Comparison of ENCODE assay signal across 8 cellular contexts in genomic region chr19:1847684-1848398, GRCh38. TPM values are rescaled to one million over a fixed set of nuclear protein-coding genes. Genes with fewer than 3 reads are reported as not detected.
DNase-seq lines count a peak whose midpoint lies in the region; ATAC-seq and TF ChIP-seq lines count a peak whose summit lies in the region.

No MANE protein-coding gene starts in this region.

- ATAC-seq in GM19397 (IDR thresholded peaks at IDR 0.05; ENCODE audit: unreplicated experiment) = peak; percentile 28
- peak; percentile 29 for ATAC-seq in foreskin keratinocyte
- ATAC-seq in GM19467 (IDR thresholded peaks at IDR 0.05; ENCODE audit: unreplicated experiment) = no peak

- TF ChIP-seq CTCF in foreskin keratinocyte (conservative IDR thresholded peaks at IDR 0.05) = no peak
- no peak for TF ChIP-seq CTCF in parathyroid adenoma (IDR thresholded peaks at IDR 0.05)

- H3K27ac ChIP-seq in BLaER1 (peak overlapping the region; percentile 100), foreskin keratinocyte (peak overlapping the region; percentile 62), parathyroid adenoma (peak overlapping the region; percentile 100)

- H2AFZ ChIP-seq in parathyroid adenoma = peak overlapping the region; percentile 56

- H3K4me2 ChIP-seq in BLaER1 (peak overlapping the region; percentile 100), parathyroid adenoma (ENCODE audit: low read length) (peak overlapping the region; percentile 82)

- no peaks in the 10 kb centered on the region for H3K9me3 ChIP-seq in BLaER1
- no peaks in the 10 kb centered on the region for H3K9me3 ChIP-seq in parathyroid adenoma (ENCODE audit: control insufficient read depth, low read length)

- H3K36me3 ChIP-seq in BLaER1 (peaks cover 31% of the 10 kb centered on the region), parathyroid adenoma (ENCODE audit: control insufficient read depth, insufficient read depth, low read length) (no peaks in the 10 kb centered on the region)

- peak overlapping the region; percentile 99 for H3K9ac ChIP-seq in BLaER1
- H3K9ac ChIP-seq in parathyroid adenoma = peak overlapping the region; percentile 80

- in situ Hi-C loops in G401 (cut with HindIII; ENCODE audit: low sequenced_read_pairs) = no loop called here

- H3K4me3 ChIP-seq in BLaER1 (peak overlapping the region; percentile 99), parathyroid adenoma (ENCODE audit: low read depth, low read length) (peak overlapping the region; percentile 89)

- H3K27me3 ChIP-seq in BLaER1 (no peaks in the 10 kb centered on the region), foreskin keratinocyte (no peaks in the 10 kb centered on the region), parathyroid adenoma (ENCODE audit: control insufficient read depth, insufficient read depth, low read length) (no peaks in the 10 kb centered on the region)

- H3K4me1 ChIP-seq in BLaER1 (peaks cover 87% of the 10 kb centered on the region), foreskin keratinocyte (no peaks in the 10 kb centered on the region), parathyroid adenoma (peaks cover 16% of the 10 kb centered on the region)

- peak; percentile 47 for DNase-seq in HT1080 (ENCODE audit: low read depth)
- peak; percentile 76 for DNase-seq in activated CD8-positive, alpha-beta memory T cell treated with anti-CD3 and anti-CD28 coated beads, Interleukin-2, amount 50 U/mL, for 48 hours
- peak in 1 of 2 donors; percentile 34 for DNase-seq in foreskin keratinocyte
- no peak for DNase-seq in G401 (ENCODE audit: low spot score)

- H4K20me1 ChIP-seq in BLaER1 = peaks cover 79% of the 10 kb centered on the region

- H3K79me2 ChIP-seq in parathyroid adenoma = peaks cover 52% of the 10 kb centered on the region

RNA-seq across cellular contexts. Expression of gene REXO1, which starts 0.4 kb away (rescaled TPM):
- total RNA-seq in HT1080 (2014; rRNA removed; shearing (Covaris generic)) = 12.5 and 14.4 TPM in 2 replicates
- polyA plus RNA-seq in HT1080 (2015; cell fraction: cytosol; rRNA removed) = 21.2 and 21.7 TPM in 2 replicates
- 57.3 and 181 TPM in 2 replicates for polyA plus RNA-seq in HT1080 (2015; cell fraction: nucleus; rRNA removed)
- 21.6 and 23.8 TPM in 2 replicates for total RNA-seq in foreskin keratinocyte
- 21.0 and 21.8 TPM in 2 replicates for polyA plus RNA-seq in foreskin keratinocyte
- 7.8 and 10.7 TPM in 2 replicates for total RNA-seq in G401 (2014; rRNA removed; shearing (Covaris generic))

RNA-seq across cellular contexts. Expression of gene KLF16, which starts 15.5 kb away (rescaled TPM):
- 12.1 and 20.2 TPM in 2 replicates for total RNA-seq in HT1080 (2014; rRNA removed; shearing (Covaris generic))
- 36.7 and 39.5 TPM in 2 replicates for polyA plus RNA-seq in HT1080 (2015; cell fraction: cytosol; rRNA removed)
- 23.1 and 25.5 TPM in 2 replicates for polyA plus RNA-seq in HT1080 (2015; cell fraction: nucleus; rRNA removed)
- total RNA-seq in foreskin keratinocyte = 19.0 and 20.7 TPM in 2 replicates
- 28.7 and 29.0 TPM in 2 replicates for polyA plus RNA-seq in foreskin keratinocyte
- total RNA-seq in G401 (2014; rRNA removed; shearing (Covaris generic)) = 27.9 and 29.2 TPM in 2 replicates

RNA-seq across cellular contexts. Expression of gene ATP8B3, which starts 35.8 kb away (rescaled TPM):
- total RNA-seq in HT1080 (2014; rRNA removed; shearing (Covaris generic)) = 6.1 and 9.8 TPM in 2 replicates
- polyA plus RNA-seq in HT1080 (2015; cell fraction: cytosol; rRNA removed) = 14.7 and 15.5 TPM in 2 replicates
- polyA plus RNA-seq in HT1080 (2015; cell fraction: nucleus; rRNA removed) = 27.4 and 30.1 TPM in 2 replicates
- 1.1 and 1.3 TPM in 2 replicates for total RNA-seq in foreskin keratinocyte
- polyA plus RNA-seq in foreskin keratinocyte = 0.47 and 0.51 TPM in 2 replicates
- 2.5 and 5.5 TPM in 2 replicates for total RNA-seq in G401 (2014; rRNA removed; shearing (Covaris generic))

RNA-seq across cellular contexts. Expression of gene ABHD17A, which starts 37.5 kb away (rescaled TPM):
- total RNA-seq in HT1080 (2014; rRNA removed; shearing (Covaris generic)) = 216 and 229 TPM in 2 replicates
- polyA plus RNA-seq in HT1080 (2015; cell fraction: cytosol; rRNA removed) = 105 and 124 TPM in 2 replicates
- 80.3 and 83.3 TPM in 2 replicates for polyA plus RNA-seq in HT1080 (2015; cell fraction: nucleus; rRNA removed)
- 49.1 and 50.3 TPM in 2 replicates for total RNA-seq in foreskin keratinocyte
- 69.0 and 76.6 TPM in 2 replicates for polyA plus RNA-seq in foreskin keratinocyte
- 94.4 and 130 TPM in 2 replicates for total RNA-seq in G401 (2014; rRNA removed; shearing (Covaris generic))

RNA-seq across cellular contexts. Expression of gene ADAT3, which starts 57.4 kb away (rescaled TPM):
- total RNA-seq in HT1080 (2014; rRNA removed; shearing (Covaris generic)) = 10.1 and 15.8 TPM in 2 replicates
- polyA plus RNA-seq in HT1080 (2015; cell fraction: cytosol; rRNA removed) = 8.4 and 11.2 TPM in 2 replicates
- polyA plus RNA-seq in HT1080 (2015; cell fraction: nucleus; rRNA removed) = 6.6 and 7.1 TPM in 2 replicates
- 2.7 and 3.2 TPM in 2 replicates for total RNA-seq in foreskin keratinocyte
- polyA plus RNA-seq in foreskin keratinocyte = 3.8 and 4.8 TPM in 2 replicates
- 8.6 and 13.5 TPM in 2 replicates for total RNA-seq in G401 (2014; rRNA removed; shearing (Covaris generic))
